ENCODE assay signal across 22 cellular contexts in genomic region chr5:104016650-104017049, GRCh38.
A peak's percentile ranks its signal among the peaks of the same experiment; 100 is the strongest.
DNase-seq lines count a peak whose midpoint lies in the region; ATAC-seq and TF ChIP-seq lines count a peak whose summit lies in the region.
"Had no signal": no experiment of that assay in that cellular context is flagged by ENCODE, and none has a peak within 500 bp of the region (broad histone marks: within the 10 kb centered on the region; RNA-seq: fewer than 3 reads in every experiment).

No MANE protein-coding gene starts in this region.

- H3K9me3 ChIP-seq in IMR-90 (ENCODE audit: control insufficient read depth, insufficient read depth, low read length) (0 out of 2 replicates have a peak, but pooled peaks cover 2% of the 10 kb centered on the region), neural progenitor cell (ENCODE audit: low read depth) (no peaks in the 10 kb centered on the region)
- H3K9me3 ChIP-seq: testis, vagina had no signal

- no peaks in the 10 kb centered on the region for H3K4me1 Mint-ChIP-seq in neural progenitor cell
- H3K4me1 Mint-ChIP-seq: activated naive CD8-positive, alpha-beta T cell treated with anti-CD3 and anti-CD28 coated beads, Interleukin-2, amount 10 ng/mL, durations not matched to agents 7 days and 5 days; activated T-helper 17 cell treated with anti-CD3 and anti-CD28 coated beads, Interleukin-2, amount 50 U/mL, for 72 hours; natural killer cell; stimulated activated effector memory CD8-positive, alpha-beta T cell treated with anti-CD3 and anti-CD28 coated beads, Interleukin-12 subunit alpha, Interleukin-12 subunit beta, amount 100 ng/mL, for 72 hours had no signal

- H3K79me1 ChIP-seq in IMR-90 (ENCODE audit: low read depth in 1 of 2, low read length in 2 of 2), result no peaks in the 10 kb centered on the region

- no peak overlapping the region for H2BK5ac ChIP-seq in IMR-90 (ENCODE audit: low read depth, low read length, poor library complexity, severe bottlenecking)

- H4K8ac ChIP-seq in IMR-90 (ENCODE audit: low read depth in 2 of 2, low read length in 2 of 2), result no peak overlapping the region

- in situ Hi-C loops in IMR-90 (cut with MboI; ENCODE audit: low sequenced_read_pairs), result no loop called here
- in situ Hi-C loops in astrocyte of the spinal cord (cut with HindIII; ENCODE audit: low sequenced_read_pairs), result no loop called here

- H3K14ac ChIP-seq in IMR-90 (replicated peaks; ENCODE audit: low read depth, low read length), result no peak overlapping the region

- H3K36me3 ChIP-seq in BJ (ENCODE audit: control insufficient read depth, insufficient read depth, low read length) (no peaks in the 10 kb centered on the region), IMR-90 (ENCODE audit: control insufficient read depth, insufficient read depth, low read length) (no peaks in the 10 kb centered on the region), neural progenitor cell (no peaks in the 10 kb centered on the region)
- H3K36me3 ChIP-seq: cardiac muscle cell, vagina had no signal

- no TSS peak for BruUV-seq in IMR-90 (replicated peaks; lab: Mats Ljungman, UMichigan)

- H3K4me1 ChIP-seq in IMR-90 (ENCODE audit: control insufficient read depth, insufficient read depth, low read length) (no peaks in the 10 kb centered on the region), neural progenitor cell (no peaks in the 10 kb centered on the region)
- H3K4me1 ChIP-seq: testis, vagina had no signal

- TF ChIP-seq RAD21 in IMR-90 (IDR thresholded peaks at IDR 0.05; ENCODE audit: low read length), result no peak

- H3K18ac ChIP-seq in IMR-90 (ENCODE audit: low read depth, low read length), result no peak overlapping the region

- peaks cover 2% of the 10 kb centered on the region for H3K36me3 Mint-ChIP-seq in neural progenitor cell
- H3K36me3 Mint-ChIP-seq: activated naive CD8-positive, alpha-beta T cell treated with anti-CD3 and anti-CD28 coated beads, Interleukin-2, amount 10 ng/mL, durations not matched to agents 7 days and 5 days; CD8-positive, alpha-beta T cell; natural killer cell; stimulated activated effector memory CD8-positive, alpha-beta T cell treated with anti-CD3 and anti-CD28 coated beads, Interleukin-12 subunit alpha, Interleukin-12 subunit beta, amount 100 ng/mL, for 72 hours had no signal

- H3F3A ChIP-seq in neural progenitor cell (ENCODE audit: low read depth), result no peaks in the 10 kb centered on the region

- H3K27me3 ChIP-seq in BJ (ENCODE audit: control insufficient read depth, insufficient read depth, low read length) (no peaks in the 10 kb centered on the region), IMR-90 (ENCODE audit: control insufficient read depth, insufficient read depth, low read length) (no peaks in the 10 kb centered on the region), neural progenitor cell (no peaks in the 10 kb centered on the region)
- H3K27me3 ChIP-seq: cardiac muscle cell, testis, vagina had no signal

- POLR2A ChIA-PET in BJ (lab: Charles Lee) (no interaction called here), IMR-90 (lab: Charles Lee; ENCODE audit: unreplicated experiment) (no interaction called here)

- no CpG with 5 or more reads among the region's 3 CpGs for WGBS in IMR-90 (ENCODE audit: extremely low coverage in 2 of 2, insufficient read length in 1 of 2), 2 experiments

- H3K9me3 Mint-ChIP-seq in neural progenitor cell, result peaks cover 7% of the 10 kb centered on the region

- H2BK15ac ChIP-seq in IMR-90 (ENCODE audit: low read depth, low read length), result no peak overlapping the region

- no peak overlapping the region for H4K91ac ChIP-seq in IMR-90 (ENCODE audit: insufficient read depth, low read depth, low read length)

- H4K20me1 ChIP-seq in IMR-90 (ENCODE audit: insufficient read depth, low read length) (no peaks in the 10 kb centered on the region), neural progenitor cell (ENCODE audit: low read depth) (no peaks in the 10 kb centered on the region)

- TF ChIP-seq CTCF in BJ (IDR thresholded peaks at IDR 0.05; ENCODE audit: insufficient read depth, low read depth, low read length), result no peak
- no peak for TF ChIP-seq CTCF in IMR-90 (conservative IDR thresholded peaks at IDR 0.05; ENCODE audit: low read depth, low read length)
- no peak for TF ChIP-seq CTCF in astrocyte of the spinal cord (IDR thresholded peaks at IDR 0.05; ENCODE audit: low read depth, low read length)
- no peak for TF ChIP-seq CTCF in neural progenitor cell (IDR thresholded peaks at IDR 0.05)

- H3K56ac ChIP-seq in IMR-90 (ENCODE audit: extremely low read depth, insufficient read depth, low read length), result no peak overlapping the region

- H2AFZ ChIP-seq in IMR-90 (replicated peaks; ENCODE audit: low read length, poor library complexity) (no peak overlapping the region), neural progenitor cell (replicated peaks) (no peak overlapping the region)

- H3K9ac ChIP-seq in IMR-90 (ENCODE audit: low read depth, low read length), result no peak overlapping the region
- no peak overlapping the region for H3K9ac ChIP-seq in neural progenitor cell

- H3K4ac ChIP-seq in IMR-90 (ENCODE audit: low read depth, low read length), result no peak overlapping the region

- H3K4me3 Mint-ChIP-seq in neural progenitor cell, result no peak overlapping the region
- H3K4me3 Mint-ChIP-seq: activated naive CD8-positive, alpha-beta T cell treated with anti-CD3 and anti-CD28 coated beads, Interleukin-2, amount 10 ng/mL, durations not matched to agents 7 days and 5 days; activated T-helper 17 cell treated with anti-CD3 and anti-CD28 coated beads, Interleukin-2, amount 50 U/mL, for 72 hours; CD8-positive, alpha-beta T cell; natural killer cell; stimulated activated effector memory CD8-positive, alpha-beta T cell treated with anti-CD3 and anti-CD28 coated beads, Interleukin-12 subunit alpha, Interleukin-12 subunit beta, amount 100 ng/mL, for 72 hours had no signal

- CTCF ChIA-PET in BJ (lab: Yijun Ruan, JAX) (no interaction called here), IMR-90 (lab: Yijun Ruan, JAX) (no interaction called here)

- H3K23ac ChIP-seq in IMR-90 (ENCODE audit: low read depth, low read length), result no peak overlapping the region

- H3K4me3 ChIP-seq in BJ (ENCODE audit: low read depth, low read length) (no peak overlapping the region), IMR-90 (ENCODE audit: insufficient read depth, low read depth, low read length) (no peak overlapping the region), astrocyte of the spinal cord (ENCODE audit: low read depth, low read length) (no peak overlapping the region), neural progenitor cell (no peak overlapping the region)
- H3K4me3 ChIP-seq: cardiac muscle cell, testis, vagina had no signal

- H3K4me2 ChIP-seq in IMR-90 (ENCODE audit: low read depth, low read length), result no peak overlapping the region
- no peak overlapping the region for H3K4me2 ChIP-seq in neural progenitor cell

- no peak overlapping the region for H2BK120ac ChIP-seq in IMR-90 (ENCODE audit: low read depth, low read length)

- no peaks in the 10 kb centered on the region for H3K79me2 ChIP-seq in neural progenitor cell (ENCODE audit: low read depth)

- intact Hi-C loops in IMR-90 (cut with micrococcal nuclease), result no loop called here

- H3K27ac ChIP-seq in IMR-90 (ENCODE audit: insufficient read depth, low read length) (no peak overlapping the region), neural progenitor cell (no peak overlapping the region)
- H3K27ac ChIP-seq: cardiac muscle cell, testis, vagina had no signal

- DNase-seq in BJ (ENCODE audit: low read depth), result peak; percentile 29
- DNase-seq in IMR-90, result peak; percentile 72
- DNase-seq in astrocyte of the spinal cord (ENCODE audit: low read depth, low spot score), result peak; percentile 36
- peak; percentile 17 for DNase-seq in iris pigment epithelial cell (ENCODE audit: low read depth)
- DNase-seq in neural progenitor cell (ENCODE audit: low spot score), result no peak
- no peak for DNase-seq in UCSD-AML1 (lab: John Stamatoyannopoulos, UW; ENCODE audit: unreplicated experiment)
- no peak for DNase-seq in mesenteric fat pad (ENCODE audit: low spot score)
- DNase-seq: activated CD4-positive, alpha-beta T cell treated with anti-CD3 and anti-CD28 coated beads for 4 hours; activated naive CD8-positive, alpha-beta T cell treated with anti-CD3 and anti-CD28 coated beads, Interleukin-2, amount 10 ng/mL, durations not matched to agents 7 days and 5 days; CD8-positive, alpha-beta T cell; left cardiac atrium; natural killer cell; NCI-H1417; NCI-H524; SW 1271; testis had no signal

- H3K9me1 ChIP-seq in IMR-90 (ENCODE audit: insufficient read depth, low read length), result no peaks in the 10 kb centered on the region

- ATAC-seq in IMR-90 (ENCODE audit: low read depth) (peak; percentile 59), HG03378 (IDR thresholded peaks at IDR 0.05; ENCODE audit: unreplicated experiment) (no peak)
- ATAC-seq: activated T-helper 17 cell treated with anti-CD3 and anti-CD28 coated beads, Interleukin-2, amount 50 U/mL, for 72 hours; CD8-positive, alpha-beta T cell; HCT116; left cardiac atrium; natural killer cell; stimulated activated effector memory CD8-positive, alpha-beta T cell treated with anti-CD3 and anti-CD28 coated beads, Interleukin-12 subunit alpha, Interleukin-12 subunit beta, amount 100 ng/mL, for 72 hours had no signal

- no peak overlapping the region for H2AK9ac ChIP-seq in IMR-90 (replicated peaks; ENCODE audit: low read depth, low read length, poor library complexity)

- dilution Hi-C loops in IMR-90 (cut with HindIII; ENCODE audit: low sequenced_read_pairs, unreplicated experiment), result no loop called here

- H2AK5ac ChIP-seq in IMR-90 (ENCODE audit: low read depth, low read length), result no peak overlapping the region

- no peak overlapping the region for H4K5ac ChIP-seq in IMR-90 (ENCODE audit: low read depth, low read length)

- no peak overlapping the region for H2BK20ac ChIP-seq in IMR-90 (ENCODE audit: low read depth, low read length)

- H3K27me3 Mint-ChIP-seq in neural progenitor cell (ENCODE audit: insufficient read depth, low read depth), result no peaks in the 10 kb centered on the region
- H3K27me3 Mint-ChIP-seq: activated naive CD8-positive, alpha-beta T cell treated with anti-CD3 and anti-CD28 coated beads, Interleukin-2, amount 10 ng/mL, durations not matched to agents 7 days and 5 days; activated T-helper 17 cell treated with anti-CD3 and anti-CD28 coated beads, Interleukin-2, amount 50 U/mL, for 72 hours had no signal

- no peak overlapping the region for H3K27ac Mint-ChIP-seq in neural progenitor cell
- H3K27ac Mint-ChIP-seq: activated naive CD8-positive, alpha-beta T cell treated with anti-CD3 and anti-CD28 coated beads, Interleukin-2, amount 10 ng/mL, durations not matched to agents 7 days and 5 days; activated T-helper 17 cell treated with anti-CD3 and anti-CD28 coated beads, Interleukin-2, amount 50 U/mL, for 72 hours; CD8-positive, alpha-beta T cell; natural killer cell; stimulated activated effector memory CD8-positive, alpha-beta T cell treated with anti-CD3 and anti-CD28 coated beads, Interleukin-12 subunit alpha, Interleukin-12 subunit beta, amount 100 ng/mL, for 72 hours had no signal

- TF ChIP-seq POLR2A in IMR-90 (IDR thresholded peaks at IDR 0.05; ENCODE audit: low read depth, low read length), result no peak

TF ChIP-seq in IMR-90, 13 proteins besides CTCF, POLR2A, EP300 and RAD21 (continues in another document):
- no peak for TF ChIP-seq RFX5 (IDR thresholded peaks at IDR 0.05; ENCODE audit: low read depth, low read length)

Comparison
In these comparisons a context has a peak if more than half of its experiments do, and no peak if none do; other contexts are left out.
1. DNase-seq: peak in BJ (single experiment), IMR-90 (single experiment), astrocyte of the spinal cord (single experiment) and iris pigment epithelial cell (single experiment); none in neural progenitor cell (single experiment), UCSD-AML1 (single experiment) and mesenteric fat pad (single experiment).